In the genomic region with DNA sequence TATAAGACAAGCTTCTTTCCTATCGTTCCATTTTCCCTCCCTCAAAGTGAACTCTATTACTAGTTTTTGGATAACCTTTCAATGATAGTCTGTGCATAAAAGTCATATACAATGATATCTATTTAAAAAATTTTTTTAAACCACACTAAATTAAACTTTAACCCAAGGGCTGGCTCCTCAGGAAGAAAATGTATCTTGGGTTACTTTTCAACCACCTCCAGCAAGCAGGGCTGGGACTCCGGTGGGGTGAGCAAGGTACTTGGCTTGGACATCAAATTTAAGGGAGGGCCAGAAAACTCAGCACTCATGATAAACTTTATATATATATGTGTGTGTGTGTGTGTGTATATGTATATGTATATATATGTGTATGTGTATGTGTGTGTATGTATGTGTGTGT, we compare ENCODE assay signal across 22 cellular contexts. TPM values are rescaled to one million over a fixed set of nuclear protein-coding genes. Genes with fewer than 3 reads are reported as not detected.
DNase-seq lines count a peak whose midpoint lies in the region; ATAC-seq, FAIRE-seq and TF ChIP-seq lines count a peak whose summit lies in the region.
"Had no signal": no experiment of that assay in that cellular context is flagged by ENCODE, and none has a peak within 500 bp of the region (broad histone marks: within the 10 kb centered on the region; RNA-seq: fewer than 3 reads in every experiment).

No MANE protein-coding gene starts in this region.

- H3K4me1 ChIP-seq in Peyer's patch: no peaks in the 10 kb centered on the region
- H3K4me1 ChIP-seq in kidney (ENCODE audit: control insufficient read depth in 1 of 2, insufficient read depth in 1 of 2, low read depth in 1 of 2, low read length in 2 of 2): no peaks in the 10 kb centered on the region
- H3K4me1 ChIP-seq: BE2C; BLaER1 treated with 17β-estradiol and CSF1 and Interleukin-3, amounts not matched to agents 10 nM and 100 nM; HAP-1 had no signal

- H3K27ac ChIP-seq in Peyer's patch: no peak overlapping the region
- H3K27ac ChIP-seq in kidney (ENCODE audit: low read depth in 2 of 2, low read length in 2 of 2): no peak overlapping the region
- H3K27ac ChIP-seq: BLaER1 treated with 17β-estradiol and CSF1 and Interleukin-3, amounts not matched to agents 10 nM and 100 nM had no signal

- H3K4me3 ChIP-seq in Peyer's patch (no peak overlapping the region), kidney (ENCODE audit: low read length in 2 of 2) (no peak overlapping the region)
- H3K4me3 ChIP-seq: BLaER1 treated with 17β-estradiol and CSF1 and Interleukin-3, amounts not matched to agents 10 nM and 100 nM; HAP-1 had no signal

- H3K36me3 ChIP-seq in Peyer's patch: no peaks in the 10 kb centered on the region
- H3K36me3 ChIP-seq in kidney (ENCODE audit: control insufficient read depth in 1 of 2, insufficient read depth in 2 of 2, low read length in 2 of 2): no peaks in the 10 kb centered on the region
- H3K36me3 ChIP-seq: BE2C; BLaER1 treated with 17β-estradiol and CSF1 and Interleukin-3, amounts not matched to agents 10 nM and 100 nM; HAP-1 had no signal

- in situ Hi-C loops in ACHN (cut with HindIII; ENCODE audit: low pct_ligation_motif_present, low pct_unique_long_range_greater_than_20kb, low sequenced_read_pairs): no loop called here

- H3K9me3 ChIP-seq in Peyer's patch: no peaks in the 10 kb centered on the region
- no peaks in the 10 kb centered on the region for H3K9me3 ChIP-seq in kidney (ENCODE audit: control insufficient read depth in 1 of 2, low read length in 2 of 2)
- H3K9me3 ChIP-seq: BE2C, HAP-1 had no signal

- no peak for TF ChIP-seq CTCF in Peyer's patch (IDR thresholded peaks at IDR 0.05)
- no peak for TF ChIP-seq CTCF in kidney (IDR thresholded peaks at IDR 0.05; ENCODE audit: borderline replicate concordance, extremely low read depth, insufficient read depth)

- DNase-seq in ACHN (peak; percentile 67), RCC 7860 (ENCODE audit: low spot score) (peak; percentile 32), left colon (no peak), NCI-H2107 treated with DMSO at 0.1 percent for 48 hours (lab: John Stamatoyannopoulos, UW; ENCODE audit: unreplicated experiment) (no peak), Peyer's patch (no peak), kidney (no peak)
- DNase-seq: AML-193; BE2C; CD4-positive, alpha-beta T cell; CD8-positive, alpha-beta memory T cell; DMS 273 treated with DMSO at 0.1 percent for 48 hours; DMS53; DMS79 treated with DMSO at 0.1 percent for 48 hours; GF-D8; GOT3; HFFc6 had no signal

- H3K9ac ChIP-seq in kidney (ENCODE audit: low read length in 2 of 2): no peak overlapping the region
- H3K9ac ChIP-seq: BLaER1 treated with 17β-estradiol and CSF1 and Interleukin-3, amounts not matched to agents 10 nM and 100 nM had no signal

- no peak for TF ChIP-seq POLR2A in Peyer's patch (IDR thresholded peaks at IDR 0.05)

- FAIRE-seq in RCC 7860 (lab: Jason Lieb, UNC): peak; percentile 93
- FAIRE-seq in kidney (lab: Jason Lieb, UNC): no peak
- FAIRE-seq: D721Med, GM12891, GM18507, H54 had no signal

- peak; percentile 67 for ATAC-seq in left colon

- no peaks in the 10 kb centered on the region for H3K27me3 ChIP-seq in Peyer's patch
- H3K27me3 ChIP-seq: BE2C; BLaER1 treated with 17β-estradiol and CSF1 and Interleukin-3, amounts not matched to agents 10 nM and 100 nM had no signal

- intact Hi-C loops in left colon (cut with DNase I, micrococcal nuclease): no loop called here
- intact Hi-C loops in kidney (cut with DNase I): no loop called here

RNA-seq across cellular contexts. Expression of gene PPP1R3G, which starts 13.9 kb away (rescaled TPM):
- total RNA-seq in left colon (1 to 10 TPM in 1 of 2 donors, under 1 TPM in 1; 0.98 to 1.6 TPM), Peyer's patch (1 to 10 TPM in 1 of 4 donors, under 1 TPM in 1, not detected in 2; 0.35 to 1.7 TPM), kidney (1.9 TPM)
- polyA plus RNA-seq in kidney (ENCODE audit: insufficient read depth, low read depth, low replicate concordance): 0.49 TPM
- total RNA-seq: CD4-positive, alpha-beta T cell; CD8-positive, alpha-beta memory T cell had no signal
- polyA plus RNA-seq: CD8-positive, alpha-beta memory T cell had no signal

Comparison
In these comparisons a context has a peak if more than half of its experiments do, and no peak if none do; other contexts are left out.
1. DNase-seq: peak in ACHN (single experiment) and RCC 7860 (single experiment); none in left colon (0 of 2), NCI-H2107 treated with DMSO at 0.1 percent for 48 hours (single experiment), Peyer's patch (0 of 3) and kidney (single experiment).